Comparison of ENCODE assay signal across 8 cellular contexts in the genomic region with DNA sequence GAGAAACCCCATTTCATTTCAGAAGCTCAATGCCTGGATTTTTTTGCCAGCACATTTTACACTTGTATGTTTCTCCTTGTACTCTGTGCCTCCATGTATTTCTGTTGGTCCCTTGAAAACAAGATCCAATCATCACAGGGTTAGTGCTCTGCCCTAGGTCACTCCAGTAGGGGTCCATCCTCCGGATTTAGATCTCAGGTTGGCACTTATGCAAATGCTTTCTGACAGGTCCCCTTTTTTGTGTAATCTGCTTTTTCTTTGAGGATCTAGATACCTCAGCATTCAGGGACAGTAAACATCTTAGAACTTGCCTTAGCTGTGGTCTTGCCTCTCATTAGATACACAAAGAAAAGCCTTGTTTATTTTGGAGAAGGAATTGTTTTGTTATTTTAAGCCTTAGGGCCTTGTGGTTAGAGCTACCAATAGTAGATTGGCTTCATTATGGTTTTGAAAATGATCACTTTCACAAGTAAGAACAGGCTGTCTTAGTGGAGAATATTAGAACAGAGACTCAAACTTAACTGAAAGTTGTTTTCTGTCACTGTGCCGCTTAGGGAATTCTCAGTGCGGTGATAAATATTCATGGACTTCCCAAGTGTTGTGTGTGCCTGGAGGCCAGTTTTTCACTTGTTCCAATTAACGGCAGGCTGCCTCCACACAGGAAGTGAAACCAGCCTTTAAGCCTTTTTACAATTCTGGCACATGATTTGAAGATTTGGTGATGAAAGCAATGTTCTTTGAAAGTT. TPM values are rescaled to one million over a fixed set of nuclear protein-coding genes. Genes with fewer than 3 reads are reported as not detected.
DNase-seq lines count a peak whose midpoint lies in the region; ATAC-seq, FAIRE-seq and TF ChIP-seq lines count a peak whose summit lies in the region.

No MANE protein-coding gene starts in this region.

- ATAC-seq in HG02884 (IDR thresholded peaks at IDR 0.05; ENCODE audit: unreplicated experiment) (peak; percentile 50), K562 (no peak), GM19452 (IDR thresholded peaks at IDR 0.05; ENCODE audit: unreplicated experiment) (no peak)
- no peak for ATAC-seq in activated CD8-positive, alpha-beta T cell treated with anti-CD3 and anti-CD28 coated beads for 36 hours

- no peaks in the 10 kb centered on the region for H3K23me2 ChIP-seq in H9 (ENCODE audit: insufficient read length, low read depth, low read length, poor library complexity, severe bottlenecking)

- TF ChIP-seq CTCF in K562 (IDR thresholded peaks at IDR 0.05 in 2 of 3, conservative IDR thresholded peaks at IDR 0.05 in 1 of 3; ENCODE audit: insufficient read depth in 2 of 3, low read depth in 1 of 3, low read length in 3 of 3) (no peak), H9 (conservative IDR thresholded peaks at IDR 0.05) (no peak)
- TF ChIP-seq CTCF in activated CD8-positive, alpha-beta T cell treated with anti-CD3 and anti-CD28 coated beads for 36 hours (IDR thresholded peaks at IDR 0.05) = no peak

- H3K4me2 ChIP-seq in K562 (ENCODE audit: insufficient read depth, low read length) (no peak overlapping the region), H9 (ENCODE audit: insufficient read depth, insufficient read length, low read length) (no peak overlapping the region)

- H2AK5ac ChIP-seq in H9 (ENCODE audit: insufficient read length, low read length) = no peak overlapping the region

- H3K27me3 Mint-ChIP-seq in CD4-positive, alpha-beta memory T cell = peaks cover 3% of the 10 kb centered on the region in 2 donors
- H3K27me3 Mint-ChIP-seq in activated CD8-positive, alpha-beta T cell treated with anti-CD3 and anti-CD28 coated beads for 36 hours = peaks cover 3% of the 10 kb centered on the region
- peaks cover 2% of the 10 kb centered on the region; the same call in 1 of the 2 replicates for H3K27me3 Mint-ChIP-seq in H9 (ENCODE audit: low read depth)

- 38% methylated on average over 4 of the region's 4 CpGs for WGBS in K562 (ENCODE audit: insufficient coverage, low coverage, missing lambda C conversion rate)
- WGBS in mesodermal cell (ENCODE audit: insufficient coverage in 2 of 2), 2 experiments = 44 to 60% methylated on average over 2 to 4 of the region's 4 CpGs
- no CpG with 5 or more reads among the region's 4 CpGs for WGBS in H9 (ENCODE audit: extremely low coverage, insufficient read length, low lambda C conversion rate)

- H3K36me3 ChIP-seq in CD4-positive, alpha-beta memory T cell (ENCODE audit: insufficient read depth, low read length) = no peaks in the 10 kb centered on the region
- H3K36me3 ChIP-seq in K562 (ENCODE audit: control insufficient read depth, insufficient read depth, low read length) (no peaks in the 10 kb centered on the region), mesodermal cell (ENCODE audit: control insufficient read depth, insufficient read depth, low read length) (no peaks in the 10 kb centered on the region)

- H2BK120ac ChIP-seq in H9 (ENCODE audit: low read depth, low read length, poor library complexity, severe bottlenecking) = no peak overlapping the region

- H3K14ac ChIP-seq in H9 (ENCODE audit: insufficient read depth, low read length) = no peak overlapping the region

- no peak overlapping the region for H3K4me3 ChIP-seq in CD4-positive, alpha-beta memory T cell (ENCODE audit: low read length in 2 of 2)
- H3K4me3 ChIP-seq in K562 (no peak overlapping the region), mesodermal cell (ENCODE audit: extremely low read depth, insufficient read depth, low read length, poor library complexity, severe bottlenecking) (no peak overlapping the region)

- H3K18ac ChIP-seq in H9 (ENCODE audit: insufficient read length, low read depth, low read length) = no peak overlapping the region

- peaks cover 2 to 9% (median 7%) of the 10 kb centered on the region in 4 donors for H3K4me1 Mint-ChIP-seq in CD4-positive, alpha-beta memory T cell
- H3K4me1 Mint-ChIP-seq in activated CD8-positive, alpha-beta T cell treated with anti-CD3 and anti-CD28 coated beads for 36 hours (ENCODE audit: low read depth) = peaks cover 8% of the 10 kb centered on the region
- H3K4me1 Mint-ChIP-seq in H9 = peaks cover 46 to 51% of the 10 kb centered on the region in 2 experiments

- no peak for TF ChIP-seq POLR2A in K562 (conservative IDR thresholded peaks at IDR 0.05)

- H3K9ac ChIP-seq in K562 (ENCODE audit: insufficient read depth in 1 of 2, low read depth in 2 of 2, low read length in 2 of 2) = no peak overlapping the region
- no peak overlapping the region for H3K9ac ChIP-seq in H9 (ENCODE audit: extremely low read depth, insufficient read length, low read length)

- H3K79me1 ChIP-seq in H9 (ENCODE audit: insufficient read depth, low read depth, low read length, poor library complexity, severe bottlenecking) = no peaks in the 10 kb centered on the region

- H3K9me3 ChIP-seq in CD4-positive, alpha-beta memory T cell (ENCODE audit: control insufficient read depth in 1 of 2, low read length in 2 of 2) = no peaks in the 10 kb centered on the region
- H3K9me3 ChIP-seq in K562 (replicated peaks; ENCODE audit: control insufficient read depth, insufficient read depth, low read depth, low read length) (no peaks in the 10 kb centered on the region), mesodermal cell (ENCODE audit: control insufficient read depth, low read length) (no peaks in the 10 kb centered on the region), H9 (ENCODE audit: control insufficient read depth, low read depth, low read length) (no peaks in the 10 kb centered on the region)

- peaks cover 8% of the 10 kb centered on the region for H3K4me1 ChIP-seq in CD4-positive, alpha-beta memory T cell (ENCODE audit: insufficient read depth, low read length)
- H3K4me1 ChIP-seq in K562 (replicated peaks in 1 of 2; ENCODE audit: control insufficient read depth in 2 of 2, insufficient read depth in 2 of 2, low read length in 2 of 2) = peaks cover 6 to 26% of the 10 kb centered on the region in 2 experiments; a peak in 4 of 5 replicates
- H3K4me1 ChIP-seq in mesodermal cell (ENCODE audit: control insufficient read depth, insufficient read depth, low read length, poor library complexity, severe bottlenecking) = peaks cover 27% of the 10 kb centered on the region
- H3K4me1 ChIP-seq in H9 (ENCODE audit: insufficient read depth, low read length) = no peaks in the 10 kb centered on the region

- no peaks in the 10 kb centered on the region for H3K9me1 ChIP-seq in K562 (ENCODE audit: control insufficient read depth, insufficient read depth, low read length)

- H3K79me2 ChIP-seq in K562 (ENCODE audit: control insufficient read depth, insufficient read depth, low read length) (no peaks in the 10 kb centered on the region), H9 (ENCODE audit: insufficient read depth, low read length) (no peaks in the 10 kb centered on the region)

- no peaks in the 10 kb centered on the region for H4K20me1 ChIP-seq in K562 (replicated peaks; ENCODE audit: control insufficient read depth, insufficient read depth, low read length)
- H4K20me1 ChIP-seq in H9 (ENCODE audit: control insufficient read depth, insufficient read depth, insufficient read length) = no peaks in the 10 kb centered on the region

- POLR2A ChIA-PET in CD4-positive, alpha-beta memory T cell (lab: Charles Lee; ENCODE audit: partially characterized antibody) = no interaction called here
- POLR2A ChIA-PET in K562 (lab: Yijun Ruan, JAX) = interaction anchor here (0.7 kb wide), 1 partner anchor 739 kb away, joined by 3 read pairs; no protein-coding TSS in a partner anchor
- POLR2A ChIA-PET in activated CD8-positive, alpha-beta T cell treated with anti-CD3 and anti-CD28 coated beads for 36 hours (lab: Charles Lee) = no interaction called here

- H2BK20ac ChIP-seq in H9 (ENCODE audit: low read depth, low read length, poor library complexity, severe bottlenecking) = no peak overlapping the region

- no peaks in the 10 kb centered on the region for H3K27me3 ChIP-seq in CD4-positive, alpha-beta memory T cell (ENCODE audit: insufficient read depth, low read length)
- H3K27me3 ChIP-seq in K562 (ENCODE audit: control insufficient read depth in 2 of 2, insufficient read depth in 2 of 2, low read length in 2 of 2) (no peaks in the 10 kb centered on the region), H9 (ENCODE audit: insufficient read depth, low read length) (no peaks in the 10 kb centered on the region)

- CTCF ChIA-PET in CD4-positive, alpha-beta memory T cell (lab: Charles Lee; ENCODE audit: partially characterized antibody) = interaction anchor here (0.9 to 1.4 kb wide), 2 partner anchors 10 to 18 kb away, joined by 3 read pairs; no protein-coding TSS in a partner anchor
- CTCF ChIA-PET in K562 (lab: Yijun Ruan, JAX; ENCODE audit: low intra/inter-chr PET ratio) = no interaction called here
- CTCF ChIA-PET in activated CD8-positive, alpha-beta T cell treated with anti-CD3 and anti-CD28 coated beads for 36 hours (lab: Charles Lee) = interaction anchor here (1.3 kb wide), 1 partner anchor 9 kb away, joined by 5 read pairs; no protein-coding TSS in a partner anchor

- no peaks in the 10 kb centered on the region for H3K9me3 Mint-ChIP-seq in CD4-positive, alpha-beta memory T cell
- H3K9me3 Mint-ChIP-seq in activated CD8-positive, alpha-beta T cell treated with anti-CD3 and anti-CD28 coated beads for 36 hours = no peaks in the 10 kb centered on the region
- no peaks in the 10 kb centered on the region for H3K9me3 Mint-ChIP-seq in H9

- no peak for TF ChIP-seq EP300 in K562 (IDR thresholded peaks at IDR 0.05; ENCODE audit: low read length)

- peak overlapping the region in 1 of 8 donors; percentile 41 for H3K4me3 Mint-ChIP-seq in CD4-positive, alpha-beta memory T cell
- no peak overlapping the region for H3K4me3 Mint-ChIP-seq in activated CD8-positive, alpha-beta T cell treated with anti-CD3 and anti-CD28 coated beads for 36 hours
- H3K4me3 Mint-ChIP-seq in H9 = no peak overlapping the region

- intact Hi-C loops in CD4-positive, alpha-beta memory T cell (cut with micrococcal nuclease) = no loop called here
- intact Hi-C loops in K562 (cut with micrococcal nuclease) = no loop called here
- intact Hi-C loops in activated CD8-positive, alpha-beta T cell treated with anti-CD3 and anti-CD28 coated beads for 36 hours (cut with micrococcal nuclease) = no loop called here

- no peak overlapping the region for H4K91ac ChIP-seq in H9 (ENCODE audit: insufficient read length, low read depth, low read length)

- BruUV-seq in K562 (replicated peaks; lab: Mats Ljungman, UMichigan) = no TSS peak

- peak overlapping the region; percentile 64 for H2AFZ ChIP-seq in K562 (ENCODE audit: low read depth, low read length)
- H2AFZ ChIP-seq in H9 (ENCODE audit: low read length) = no peak overlapping the region

- TF ChIP-seq RAD21 in K562 (CRISPR knock-in tag; conservative IDR thresholded peaks at IDR 0.05 in 1 of 2, IDR thresholded peaks at IDR 0.05 in 1 of 2) = no peak

- no peaks in the 10 kb centered on the region for H3K36me3 Mint-ChIP-seq in CD4-positive, alpha-beta memory T cell
- no peaks in the 10 kb centered on the region for H3K36me3 Mint-ChIP-seq in activated CD8-positive, alpha-beta T cell treated with anti-CD3 and anti-CD28 coated beads for 36 hours (ENCODE audit: low read depth)
- H3K36me3 Mint-ChIP-seq in H9 (ENCODE audit: insufficient read depth in 1 of 3, low read depth in 3 of 3) = no peaks in the 10 kb centered on the region

- no peak overlapping the region for H2BK12ac ChIP-seq in H9 (ENCODE audit: insufficient read length, low read depth, low read length)

- H4K5ac ChIP-seq in H9 (ENCODE audit: insufficient read length, low read depth, low read length) = no peak overlapping the region

- DNase-seq in CD4-positive, alpha-beta memory T cell = no peak
- DNase-seq in K562 (ENCODE audit: extremely low read depth in 1 of 4, low spot score in 3 of 4) (peak in 1 of 4 experiments; percentile 2), H9 (no peak), NCI-H2081 treated with DMSO at 0.1 percent for 48 hours (lab: John Stamatoyannopoulos, UW) (no peak)
- no peak for DNase-seq in activated CD8-positive, alpha-beta T cell treated with anti-CD3 and anti-CD28 coated beads for 36 hours

- H4K8ac ChIP-seq in H9 (replicated peaks; ENCODE audit: insufficient read length, low read depth, low read length) = no peak overlapping the region

- H3K23ac ChIP-seq in H9 (ENCODE audit: insufficient read length, low read depth, low read length) = no peak overlapping the region

- H3T11ph ChIP-seq in H9 (ENCODE audit: low read length) = no peak overlapping the region

- peak overlapping the region in 4 of 7 donors; percentile 12 to 62 (median 32) for H3K27ac Mint-ChIP-seq in CD4-positive, alpha-beta memory T cell
- H3K27ac Mint-ChIP-seq in activated CD8-positive, alpha-beta T cell treated with anti-CD3 and anti-CD28 coated beads for 36 hours = no peak overlapping the region
- no peak overlapping the region for H3K27ac Mint-ChIP-seq in H9

- H3K4ac ChIP-seq in H9 (ENCODE audit: low read depth, low read length) = no peak overlapping the region

- no peak for FAIRE-seq in K562 (lab: Jason Lieb, UNC)

- H3K56ac ChIP-seq in H9 (ENCODE audit: insufficient read length, low read depth, low read length) = no peak overlapping the region

- no peak overlapping the region for H3K27ac ChIP-seq in CD4-positive, alpha-beta memory T cell (ENCODE audit: low read depth, low read length)
- H3K27ac ChIP-seq in K562 (ENCODE audit: extremely low read depth, low read depth, low read length) = no peak overlapping the region
- peak overlapping the region; percentile 38 for H3K27ac ChIP-seq in mesodermal cell (ENCODE audit: low read depth, low read length, severe bottlenecking)
- H3K27ac ChIP-seq in H9 (ENCODE audit: insufficient read length, low read depth, low read length) = no peak overlapping the region

- in situ Hi-C loops in K562 (cut with MboI) = loop anchor here (5.0 to 10.0 kb wide), 2 partner anchors 126 to 679 kb away; a partner anchor contains a TSS

- no peak overlapping the region for H2BK15ac ChIP-seq in H9 (ENCODE audit: low read depth, low read length)

- no peak overlapping the region for H2BK5ac ChIP-seq in H9 (ENCODE audit: insufficient read length, low read length)

RNA-seq across cellular contexts. Expression of a gene that starts 7.8 kb away (rescaled TPM):
- total RNA-seq in CD4-positive, alpha-beta memory T cell = under 1 TPM; 0.64 to 0.67 TPM
- polyA plus RNA-seq in CD4-positive, alpha-beta memory T cell = under 1 TPM; 0.09 to 0.25 TPM
- 5.8 and 6.9 TPM in 2 replicates for total RNA-seq in K562 (2011; cell fraction: chromatin; rRNA removed; ENCODE audit: low replicate concordance)
- total RNA-seq in K562 (2011; cell fraction: nucleolus; rRNA removed) = 5.0 and 5.3 TPM in 2 replicates
- total RNA-seq in K562 (2011; cell fraction: nucleoplasm; rRNA removed) = 4.0 and 4.7 TPM in 2 replicates
- total RNA-seq in K562 (2014; rRNA removed) = 0.82 and 1.1 TPM in 2 replicates
- total RNA-seq in K562 (2014; rRNA removed; fragmentation: Illumina TruSeq; extraction: Trizol) = 0.73 and 0.83 TPM in 2 replicates
- total RNA-seq in K562 (2015; rRNA removed; fragmentation: Illumina TruSeq; extraction: Trizol) = 0.62 and 0.68 TPM in 2 replicates
- total RNA-seq in K562 (2021) = 1.1 and 1.4 TPM in 2 replicates
- polyA plus RNA-seq in K562 (2011; rRNA removed) = 1.6 and 2.7 TPM in 2 replicates
- polyA plus RNA-seq in K562 (2011; cell fraction: cytosol; rRNA removed) = 1.7 and 2.3 TPM in 2 replicates
- polyA plus RNA-seq in K562 (2011; cell fraction: nucleus; rRNA removed) = 2.4 and 3.4 TPM in 2 replicates
- polyA plus RNA-seq in K562 (2012) = 0.96 and 1.6 TPM in 2 replicates
- 0.93 and 1.2 TPM in 2 replicates for polyA plus RNA-seq in K562 (2014; fragmentation: Illumina TruSeq; extraction: Trizol)
- under 1 TPM; 0.23 to 0.31 TPM for polyA plus RNA-seq in K562 (2014; fragmentation: Nextera tagmentation; extraction: Ambion mirVana)
- 0.74 and 1.3 TPM in 2 replicates for polyA plus RNA-seq in K562 (2014; rRNA removed)
- polyA minus RNA-seq in K562 (2011; rRNA and poly(A)+ RNA removed) = 2.4 and 4.1 TPM in 2 replicates
- polyA minus RNA-seq in K562 (2011; cell fraction: cytosol; rRNA and poly(A)+ RNA removed) = 1.4 and 1.8 TPM in 2 replicates
- polyA minus RNA-seq in K562 (2011; cell fraction: nucleus; rRNA and poly(A)+ RNA removed) = 1.5 and 3.2 TPM in 2 replicates
- 15.7 TPM for polyA plus RNA-seq in mesodermal cell (2013, experiment 1 of 2)
- 18.9 TPM for polyA plus RNA-seq in mesodermal cell (2013, experiment 2 of 2)
- under 1 TPM; 0.43 to 0.70 TPM for total RNA-seq in activated CD8-positive, alpha-beta T cell treated with anti-CD3 and anti-CD28 coated beads for 36 hours
- 4.2 and 4.8 TPM in 2 replicates for total RNA-seq in H9 (2021)

RNA-seq across cellular contexts. Expression of a gene that starts 22.2 kb away (rescaled TPM):
- 10 to 100 TPM; 58.1 to 60.2 TPM for total RNA-seq in CD4-positive, alpha-beta memory T cell
- polyA plus RNA-seq in CD4-positive, alpha-beta memory T cell = 10 to 100 TPM; 22.2 to 26.2 TPM
- total RNA-seq in K562 (2011; cell fraction: chromatin; rRNA removed; ENCODE audit: low replicate concordance) = 248 and 378 TPM in 2 replicates
- 149 and 174 TPM in 2 replicates for total RNA-seq in K562 (2011; cell fraction: nucleolus; rRNA removed)
- 181 and 218 TPM in 2 replicates for total RNA-seq in K562 (2011; cell fraction: nucleoplasm; rRNA removed)
- 126 and 155 TPM in 2 replicates for total RNA-seq in K562 (2014; rRNA removed)
- total RNA-seq in K562 (2014; rRNA removed; fragmentation: Illumina TruSeq; extraction: Trizol) = 97.8 and 98.2 TPM in 2 replicates
- total RNA-seq in K562 (2015; rRNA removed; fragmentation: Illumina TruSeq; extraction: Trizol) = 84.3 and 87.1 TPM in 2 replicates
- 102 and 112 TPM in 2 replicates for total RNA-seq in K562 (2021)
- polyA plus RNA-seq in K562 (2011; rRNA removed) = 67.3 and 78.2 TPM in 2 replicates
- 42.5 and 56.6 TPM in 2 replicates for polyA plus RNA-seq in K562 (2011; cell fraction: cytosol; rRNA removed)
- 87.3 and 96.1 TPM in 2 replicates for polyA plus RNA-seq in K562 (2011; cell fraction: nucleus; rRNA removed)
- 25.3 and 38.9 TPM in 2 replicates for polyA plus RNA-seq in K562 (2012)
- polyA plus RNA-seq in K562 (2014; fragmentation: Illumina TruSeq; extraction: Trizol) = 52.2 and 61.3 TPM in 2 replicates
- polyA plus RNA-seq in K562 (2014; fragmentation: Nextera tagmentation; extraction: Ambion mirVana) = 10 to 100 TPM; 14.0 to 18.9 TPM
- polyA plus RNA-seq in K562 (2014; rRNA removed) = 57.5 and 77.5 TPM in 2 replicates
- 219 and 246 TPM in 2 replicates for polyA minus RNA-seq in K562 (2011; rRNA and poly(A)+ RNA removed)
- 81.3 and 88.9 TPM in 2 replicates for polyA minus RNA-seq in K562 (2011; cell fraction: cytosol; rRNA and poly(A)+ RNA removed)
- 185 and 193 TPM in 2 replicates for polyA minus RNA-seq in K562 (2011; cell fraction: nucleus; rRNA and poly(A)+ RNA removed)
- 30.4 TPM for polyA plus RNA-seq in mesodermal cell (2013, experiment 1 of 2)
- polyA plus RNA-seq in mesodermal cell (2013, experiment 2 of 2) = 27.5 TPM
- total RNA-seq in activated CD8-positive, alpha-beta T cell treated with anti-CD3 and anti-CD28 coated beads for 36 hours = 100 to 1,000 TPM; 118 to 135 TPM
- total RNA-seq in H9 (2021) = 79.1 and 87.7 TPM in 2 replicates

Comparison
In these comparisons a context has a peak if more than half of its experiments do, and no peak if none do; other contexts are left out.
1. H3K27ac Mint-ChIP-seq: peak in CD4-positive, alpha-beta memory T cell (4 of 7); none in activated CD8-positive, alpha-beta T cell treated with anti-CD3 and anti-CD28 coated beads for 36 hours (single experiment) and H9 (0 of 3).